In genomic region chr4:137583650-137584049, GRCh38 we compare ENCODE assay signal across 21 cellular contexts. TPM values are rescaled to one million over a fixed set of nuclear protein-coding genes. Genes with fewer than 3 reads are reported as not detected.
"Had no signal": no experiment of that assay in that cellular context is flagged by ENCODE, and none has a peak within 500 bp of the region (broad histone marks: within the 10 kb centered on the region; RNA-seq: fewer than 3 reads in every experiment).

No MANE protein-coding gene starts in this region.

- H3K9me3 ChIP-seq: lower lobe of right lung, right atrium auricular region, thyroid gland had no signal

- H3K4me1 ChIP-seq: foreskin keratinocyte, heart right ventricle, lower lobe of right lung, parathyroid adenoma, right atrium auricular region, stomach, thyroid gland had no signal

- DNase-seq: cortex of kidney; effector memory CD8-positive, alpha-beta T cell; foreskin keratinocyte; glutamatergic neuron; heart right ventricle; hippocampal formation; left colon; left ventricle myocardium superior; lower lobe of right lung; natural killer cell; occipital lobe; stimulated activated CD4-positive, alpha-beta T cell treated with anti-CD3 and anti-CD28 coated beads, Interleukin-2, amount 100 ng/mL, for 24 hours; stimulated activated CD4-positive, alpha-beta T cell treated with anti-CD3 and anti-CD28 coated beads, Interleukin-4, amount 100 ng/mL, for 24 hours; stimulated activated naive CD4-positive, alpha-beta T cell treated with Interleukin-2 at 50 U/mL for 16 hours; stomach; thyroid gland; trophoblast cell had no signal

- H3K27ac Mint-ChIP-seq: effector memory CD8-positive, alpha-beta T cell; natural killer cell; progenitor cell of endocrine pancreas; stimulated activated effector memory CD8-positive, alpha-beta T cell treated with anti-CD3 and anti-CD28 coated beads, Interleukin-12 subunit alpha, Interleukin-12 subunit beta, amount 100 ng/mL, for 72 hours had no signal

- H3K27me3 ChIP-seq: foreskin keratinocyte, heart right ventricle, right atrium auricular region, stomach, thyroid gland had no signal

- H3K4me1 Mint-ChIP-seq: natural killer cell; stimulated activated effector memory CD8-positive, alpha-beta T cell treated with anti-CD3 and anti-CD28 coated beads, Interleukin-12 subunit alpha, Interleukin-12 subunit beta, amount 100 ng/mL, for 72 hours had no signal

- H3K36me3 Mint-ChIP-seq: natural killer cell; stimulated activated effector memory CD8-positive, alpha-beta T cell treated with anti-CD3 and anti-CD28 coated beads, Interleukin-12 subunit alpha, Interleukin-12 subunit beta, amount 100 ng/mL, for 72 hours had no signal

- H3K4me3 ChIP-seq: heart right ventricle, lower lobe of right lung, right atrium auricular region, stomach, thyroid gland had no signal

- H3K9ac ChIP-seq: parathyroid adenoma had no signal

- H3K27me3 Mint-ChIP-seq: effector memory CD8-positive, alpha-beta T cell; progenitor cell of endocrine pancreas had no signal

- H3K4me3 Mint-ChIP-seq: effector memory CD8-positive, alpha-beta T cell; natural killer cell; stimulated activated effector memory CD8-positive, alpha-beta T cell treated with anti-CD3 and anti-CD28 coated beads, Interleukin-12 subunit alpha, Interleukin-12 subunit beta, amount 100 ng/mL, for 72 hours had no signal

- H3K27ac ChIP-seq: foreskin keratinocyte, heart right ventricle, lower lobe of right lung, parathyroid adenoma, right atrium auricular region, thyroid gland had no signal

- H2AFZ ChIP-seq: parathyroid adenoma had no signal

- H3K79me2 ChIP-seq: parathyroid adenoma had no signal

- H3K36me3 ChIP-seq: heart right ventricle, lower lobe of right lung, right atrium auricular region, stomach, thyroid gland had no signal

RNA-seq across cellular contexts. Expression of gene PCDH18, which starts 51.4 kb away (rescaled TPM):
- total RNA-seq: natural killer cell had no signal
